9 cellular contexts compared by ENCODE assay signal in the genomic region with DNA sequence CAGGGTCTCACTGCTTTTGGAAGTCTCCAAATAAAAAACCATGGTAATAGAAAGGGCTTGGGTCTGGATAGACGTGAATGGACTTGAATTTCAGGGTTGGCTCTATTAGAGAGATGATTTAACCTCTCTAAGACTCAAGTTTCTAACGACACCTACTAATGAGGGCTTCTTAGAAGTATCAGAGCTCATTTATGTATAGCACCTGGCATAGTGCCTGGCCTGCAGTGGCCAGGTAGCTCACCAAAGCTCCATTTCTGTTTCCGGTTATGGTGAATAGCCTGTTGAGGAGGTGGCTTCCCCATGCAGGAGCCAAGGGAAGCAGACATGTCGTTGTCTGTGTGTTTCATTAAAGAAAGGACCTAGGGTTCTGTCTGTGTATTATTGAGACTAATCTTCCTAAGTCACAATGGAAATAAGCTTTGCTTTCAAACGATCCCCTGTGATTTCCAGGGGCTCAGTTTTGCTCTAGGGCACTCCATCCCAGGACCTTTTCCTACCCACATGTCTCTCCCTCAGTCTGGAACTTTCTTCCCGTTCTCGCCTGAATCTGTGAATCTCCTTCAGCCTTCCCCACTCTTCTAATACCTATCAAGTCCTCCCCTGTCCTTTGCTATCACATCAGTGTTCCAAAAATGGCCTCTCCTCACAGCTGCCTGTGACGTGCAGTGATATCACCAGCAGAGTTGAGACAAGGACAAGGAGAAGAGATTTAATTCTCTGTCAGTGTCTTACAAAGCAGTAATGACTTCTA.
A peak's percentile ranks its signal among the peaks of the same experiment; 100 is the strongest.
DNase-seq lines count a peak whose midpoint lies in the region; ATAC-seq and TF ChIP-seq lines count a peak whose summit lies in the region.
"Had no signal": no experiment of that assay in that cellular context is flagged by ENCODE, and none has a peak within 500 bp of the region (broad histone marks: within the 10 kb centered on the region; RNA-seq: fewer than 3 reads in every experiment).

No MANE protein-coding gene starts in this region.

- peaks cover 98% of the 10 kb centered on the region for H3K4me1 Mint-ChIP-seq in dendritic cell treated with granulocyte-macrophage colony-stimulating factor and Interleukin-4, amounts not matched to agents 40 ng/mL and 50 ng/mL, for 4 days (ENCODE audit: low read depth)
- H3K4me1 Mint-ChIP-seq in nephron progenitor cell = peaks cover 32% of the 10 kb centered on the region

- no peak for DNase-seq in AG04450 (ENCODE audit: low read depth, low spot score)
- DNase-seq in nephron progenitor cell = no peak
- DNase-seq in DMS114 treated with DMSO at 0.1 percent for 48 hours (lab: John Stamatoyannopoulos, UW; ENCODE audit: unreplicated experiment) = no peak
- no peak for DNase-seq in activated CD8-positive, alpha-beta memory T cell treated with anti-CD3 and anti-CD28 coated beads, Interleukin-2, amount 50 U/mL, for 4 hours
- no peak for DNase-seq in amniotic stem cell (lab: John Stamatoyannopoulos, UW)

- TF ChIP-seq CTCF in AG04450 (IDR thresholded peaks at IDR 0.05; ENCODE audit: low read depth, low read length) = no peak
- no peak for TF ChIP-seq CTCF in nephron progenitor cell (IDR thresholded peaks at IDR 0.05)

- CTCF ChIA-PET in AG04450 (lab: Charles Lee) = interaction anchor here (0.6 kb wide), 1 partner anchor 40 kb away, joined by 3 read pairs; no protein-coding TSS in a partner anchor

- no peaks in the 10 kb centered on the region for H3K9me3 Mint-ChIP-seq in dendritic cell treated with granulocyte-macrophage colony-stimulating factor and Interleukin-4, amounts not matched to agents 40 ng/mL and 50 ng/mL, for 4 days
- H3K9me3 Mint-ChIP-seq in nephron progenitor cell = no peaks in the 10 kb centered on the region

- POLR2A ChIA-PET in AG04450 (lab: Yijun Ruan, JAX) = interaction anchor here (0.7 to 0.8 kb wide), 3 partner anchors 21 to 109 kb away, joined by 3 to 4 read pairs (median 3); a partner anchor contains a TSS

- no peaks in the 10 kb centered on the region for H3K9me3 ChIP-seq in AG04450 (ENCODE audit: control insufficient read depth, insufficient read depth, low read length)

- intact Hi-C loops in dendritic cell treated with granulocyte-macrophage colony-stimulating factor and Interleukin-4, amounts not matched to agents 40 ng/mL and 50 ng/mL, for 4 days (cut with micrococcal nuclease) = no loop called here

- H3K27ac ChIP-seq in AG04450 (ENCODE audit: low read depth, low read length) = peak overlapping the region; percentile 60

- no peaks in the 10 kb centered on the region for H3K27me3 ChIP-seq in AG04450 (ENCODE audit: control insufficient read depth, insufficient read depth, low read length)

- H3K27me3 Mint-ChIP-seq in dendritic cell treated with granulocyte-macrophage colony-stimulating factor and Interleukin-4, amounts not matched to agents 40 ng/mL and 50 ng/mL, for 4 days = no peaks in the 10 kb centered on the region
- H3K27me3 Mint-ChIP-seq in nephron progenitor cell (ENCODE audit: low read depth, poor library complexity) = peaks cover 9% of the 10 kb centered on the region

- peak overlapping the region; percentile 65 for H3K4me3 Mint-ChIP-seq in dendritic cell treated with granulocyte-macrophage colony-stimulating factor and Interleukin-4, amounts not matched to agents 40 ng/mL and 50 ng/mL, for 4 days
- no peak overlapping the region for H3K4me3 Mint-ChIP-seq in nephron progenitor cell

- H3K4me3 ChIP-seq in AG04450 (ENCODE audit: low read depth, low read length) = no peak overlapping the region

- H3K27ac Mint-ChIP-seq in dendritic cell treated with granulocyte-macrophage colony-stimulating factor and Interleukin-4, amounts not matched to agents 40 ng/mL and 50 ng/mL, for 4 days = peak overlapping the region; percentile 94
- H3K27ac Mint-ChIP-seq in nephron progenitor cell = peak overlapping the region; percentile 5

- ATAC-seq in HG03521 (IDR thresholded peaks at IDR 0.05; ENCODE audit: unreplicated experiment) (peak; percentile 8), GM21717 (IDR thresholded peaks at IDR 0.05; ENCODE audit: unreplicated experiment) (no peak)
- ATAC-seq: Panc1 had no signal

- peaks cover 93% of the 10 kb centered on the region for H3K36me3 Mint-ChIP-seq in dendritic cell treated with granulocyte-macrophage colony-stimulating factor and Interleukin-4, amounts not matched to agents 40 ng/mL and 50 ng/mL, for 4 days (ENCODE audit: low read depth)
- H3K36me3 Mint-ChIP-seq in nephron progenitor cell (ENCODE audit: low read depth) = peaks cover 24% of the 10 kb centered on the region
